27 cellular contexts compared by ENCODE assay signal in genomic region chr12:23867794-23868193, GRCh38.
"Had no signal": no experiment of that assay in that cellular context is flagged by ENCODE, and none has a peak within 500 bp of the region (broad histone marks: within the 10 kb centered on the region; RNA-seq: fewer than 3 reads in every experiment).

No MANE protein-coding gene starts in this region.

- DNase-seq: stimulated activated CD4-positive, alpha-beta T cell treated with anti-CD3 and anti-CD28 coated beads, Interleukin-2, amount 100 ng/mL, for 48 hours; stimulated activated CD4-positive, alpha-beta T cell treated with anti-CD3 and anti-CD28 coated beads, Interleukin-4, amount 100 ng/mL, for 1 hour; stimulated activated CD4-positive, alpha-beta T cell treated with anti-CD3 and anti-CD28 coated beads, Interleukin-4, amount 100 ng/mL, for 24 hours; stimulated activated CD4-positive, alpha-beta T cell treated with anti-CD3 and anti-CD28 coated beads, Interleukin-4, amount 100 ng/mL, for 4 hours; stimulated activated CD8-positive, alpha-beta memory T cell treated with anti-CD3 and anti-CD28 coated beads, Interleukin-4, amount 100 ng/mL, for 48 hours; stimulated activated naive B cell treated with anti-CD40 and anti-IgM and Interleukin-4, amounts not matched to agents 10 μg/mL and 1 μg/mL and 100 μg/mL, for 72 hours; stimulated activated naive CD4-positive, alpha-beta T cell; stimulated activated naive CD4-positive, alpha-beta T cell treated with Interleukin-2 at 50 U/mL for 16 hours; stimulated activated naive CD8-positive, alpha-beta T cell treated with anti-CD3 and anti-CD28 coated beads, Interleukin-15, amount 100 ng/mL, for 72 hours; stimulated activated naive CD8-positive, alpha-beta T cell treated with anti-CD3 and anti-CD28 coated beads, Interleukin-15, Interleukin-2, amounts not matched to agents 100 U/mL and 50 U/mL, for 24 hours; stomach; substantia nigra; testis; thyroid gland; tibial artery; transverse colon; trophoblast cell; upper lobe of left lung; upper lobe of right lung; uterus had no signal

- H3K4me1 ChIP-seq: stomach, suprapubic skin, testis, thyroid gland, tibial artery, tibial nerve, transverse colon, upper lobe of left lung, upper lobe of right lung, uterus, vagina had no signal

- H3K36me3 ChIP-seq: stomach, suprapubic skin, thoracic aorta, thyroid gland, tibial artery, tibial nerve, transverse colon, upper lobe of left lung, upper lobe of right lung, uterus, vagina had no signal

- FAIRE-seq: urothelium cell line had no signal

- H3K4me3 ChIP-seq: stomach, suprapubic skin, testis, thoracic aorta, thyroid gland, tibial artery, tibial nerve, transverse colon, upper lobe of left lung, upper lobe of right lung, uterus, vagina had no signal

- H3K27ac ChIP-seq: stomach, suprapubic skin, testis, thoracic aorta, thyroid gland, tibial artery, tibial nerve, transverse colon, upper lobe of left lung, upper lobe of right lung, uterus, vagina had no signal

- H3K9me3 ChIP-seq: stomach, suprapubic skin, testis, thoracic aorta, thyroid gland, tibial artery, tibial nerve, transverse colon, upper lobe of left lung, upper lobe of right lung, uterus, vagina had no signal

- H3K27me3 ChIP-seq: stomach, suprapubic skin, testis, thyroid gland, tibial artery, tibial nerve, transverse colon, upper lobe of left lung, upper lobe of right lung, uterus, vagina had no signal

- ATAC-seq: stimulated activated effector memory CD8-positive, alpha-beta T cell treated with anti-CD3 and anti-CD28 coated beads, Interleukin-12 subunit alpha, Interleukin-12 subunit beta, amount 100 ng/mL, for 72 hours; stimulated activated memory B cell treated with anti-CD40 and anti-IgM and Interleukin-4, amounts not matched to agents 10 μg/mL and 1 μg/mL and 100 μg/mL, for 72 hours; stimulated activated naive B cell treated with anti-CD40 and anti-IgM and Interleukin-4, amounts not matched to agents 10 μg/mL and 1 μg/mL and 100 μg/mL, for 72 hours; stimulated activated naive CD8-positive, alpha-beta T cell treated with anti-CD3 and anti-CD28 coated beads, Interleukin-15, amount 100 ng/mL, for 72 hours; stimulated activated naive CD8-positive, alpha-beta T cell treated with anti-CD3 and anti-CD28 coated beads, Interleukin-15, Interleukin-2, amounts not matched to agents 100 U/mL and 50 U/mL, for 24 hours; upper lobe of right lung had no signal
